In genomic region chr11:68296344-68297051, GRCh38 we compare ENCODE assay signal across 25 cellular contexts. TPM values are rescaled to one million over a fixed set of nuclear protein-coding genes. Genes with fewer than 3 reads are reported as not detected.
DNase-seq lines count a peak whose midpoint lies in the region; ATAC-seq and TF ChIP-seq lines count a peak whose summit lies in the region.
"Had no signal": no experiment of that assay in that cellular context is flagged by ENCODE, and none has a peak within 500 bp of the region (broad histone marks: within the 10 kb centered on the region; RNA-seq: fewer than 3 reads in every experiment).

No MANE protein-coding gene starts in this region.

- H3K36me3 Mint-ChIP-seq in activated naive CD8-positive, alpha-beta T cell treated with anti-CD3 and anti-CD28 coated beads, Interleukin-2, amount 10 ng/mL, durations not matched to agents 7 days and 5 days: no peaks in the 10 kb centered on the region
- no peaks in the 10 kb centered on the region for H3K36me3 Mint-ChIP-seq in activated naive CD8-positive, alpha-beta T cell treated with anti-CD3 and anti-CD28 coated beads, Interleukin-2, amount 50 U/mL, for 24 hours (ENCODE audit: low read depth)
- no peaks in the 10 kb centered on the region for H3K36me3 Mint-ChIP-seq in dendritic cell treated with granulocyte-macrophage colony-stimulating factor and Interleukin-4, amounts not matched to agents 40 ng/mL and 50 ng/mL, for 4 days (ENCODE audit: low read depth)
- H3K36me3 Mint-ChIP-seq: activated naive CD8-positive, alpha-beta T cell treated with anti-CD3 and anti-CD28 coated beads for 36 hours had no signal

- POLR2A ChIA-PET in activated naive CD8-positive, alpha-beta T cell treated with anti-CD3 and anti-CD28 coated beads, Interleukin-2, amount 10 ng/mL, durations not matched to agents 7 days and 5 days (lab: Charles Lee): interaction anchor here (1.0 to 1.7 kb wide), 5 partner anchors 25 to 39 kb away, joined by 3 to 9 read pairs (median 5); partner anchors contain the start of gene C11orf24

- no peak for ATAC-seq in activated naive CD8-positive, alpha-beta T cell treated with anti-CD3 and anti-CD28 coated beads, Interleukin-2, amount 10 ng/mL, durations not matched to agents 7 days and 5 days (ENCODE audit: low read depth)
- ATAC-seq in activated naive CD8-positive, alpha-beta T cell treated with anti-CD3 and anti-CD28 coated beads, Interleukin-2, amount 50 U/mL, for 24 hours: no peak
- no peak for ATAC-seq in GM21576 (IDR thresholded peaks at IDR 0.05; ENCODE audit: unreplicated experiment)
- ATAC-seq: activated CD8-positive, alpha-beta T cell treated with anti-CD3 and anti-CD28 coated beads, Interleukin-2, amount 10 ng/mL, durations not matched to agents 7 days and 5 days; T-helper 17 cell had no signal

- H3K27me3 ChIP-seq in mucosa of stomach (ENCODE audit: control insufficient read depth, insufficient read depth, low read length): no peaks in the 10 kb centered on the region
- H3K27me3 ChIP-seq: uterus had no signal

- no peak overlapping the region for H3K4me3 Mint-ChIP-seq in activated naive CD8-positive, alpha-beta T cell treated with anti-CD3 and anti-CD28 coated beads, Interleukin-2, amount 10 ng/mL, durations not matched to agents 7 days and 5 days
- no peak overlapping the region for H3K4me3 Mint-ChIP-seq in activated naive CD8-positive, alpha-beta T cell treated with anti-CD3 and anti-CD28 coated beads, Interleukin-2, amount 50 U/mL, for 24 hours
- H3K4me3 Mint-ChIP-seq in dendritic cell treated with granulocyte-macrophage colony-stimulating factor and Interleukin-4, amounts not matched to agents 40 ng/mL and 50 ng/mL, for 4 days: no peak overlapping the region
- H3K4me3 Mint-ChIP-seq: activated CD8-positive, alpha-beta T cell treated with anti-CD3 and anti-CD28 coated beads, Interleukin-2, amount 10 ng/mL, durations not matched to agents 7 days and 5 days; activated naive CD8-positive, alpha-beta T cell treated with anti-CD3 and anti-CD28 coated beads for 36 hours; H9; T-helper 17 cell had no signal

- H3K9me3 Mint-ChIP-seq in activated naive CD8-positive, alpha-beta T cell treated with anti-CD3 and anti-CD28 coated beads, Interleukin-2, amount 10 ng/mL, durations not matched to agents 7 days and 5 days: no peaks in the 10 kb centered on the region
- no peaks in the 10 kb centered on the region for H3K9me3 Mint-ChIP-seq in activated naive CD8-positive, alpha-beta T cell treated with anti-CD3 and anti-CD28 coated beads, Interleukin-2, amount 50 U/mL, for 24 hours
- H3K9me3 Mint-ChIP-seq in dendritic cell treated with granulocyte-macrophage colony-stimulating factor and Interleukin-4, amounts not matched to agents 40 ng/mL and 50 ng/mL, for 4 days: no peaks in the 10 kb centered on the region
- H3K9me3 Mint-ChIP-seq: activated naive CD8-positive, alpha-beta T cell treated with anti-CD3 and anti-CD28 coated beads for 36 hours; H9 had no signal

- peak overlapping the region; percentile 83 for H3K9ac ChIP-seq in mucosa of stomach (ENCODE audit: low read length)

- intact Hi-C loops in dendritic cell treated with granulocyte-macrophage colony-stimulating factor and Interleukin-4, amounts not matched to agents 40 ng/mL and 50 ng/mL, for 4 days (cut with micrococcal nuclease): loop anchor here (1.0 to 5.0 kb wide), 2 partner anchors 39 to 79 kb away; no protein-coding TSS in a partner anchor

- H3K27ac Mint-ChIP-seq in activated naive CD8-positive, alpha-beta T cell treated with anti-CD3 and anti-CD28 coated beads, Interleukin-2, amount 10 ng/mL, durations not matched to agents 7 days and 5 days: peak overlapping the region; percentile 78
- no peak overlapping the region for H3K27ac Mint-ChIP-seq in activated naive CD8-positive, alpha-beta T cell treated with anti-CD3 and anti-CD28 coated beads, Interleukin-2, amount 50 U/mL, for 24 hours
- H3K27ac Mint-ChIP-seq in dendritic cell treated with granulocyte-macrophage colony-stimulating factor and Interleukin-4, amounts not matched to agents 40 ng/mL and 50 ng/mL, for 4 days: peak overlapping the region; percentile 28
- H3K27ac Mint-ChIP-seq: activated CD8-positive, alpha-beta T cell treated with anti-CD3 and anti-CD28 coated beads, Interleukin-2, amount 10 ng/mL, durations not matched to agents 7 days and 5 days; activated naive CD8-positive, alpha-beta T cell treated with anti-CD3 and anti-CD28 coated beads for 36 hours had no signal

- peaks cover 11% of the 10 kb centered on the region for H3K4me1 Mint-ChIP-seq in activated naive CD8-positive, alpha-beta T cell treated with anti-CD3 and anti-CD28 coated beads, Interleukin-2, amount 10 ng/mL, durations not matched to agents 7 days and 5 days
- peaks cover 6% of the 10 kb centered on the region for H3K4me1 Mint-ChIP-seq in activated naive CD8-positive, alpha-beta T cell treated with anti-CD3 and anti-CD28 coated beads, Interleukin-2, amount 50 U/mL, for 24 hours
- peaks cover 28% of the 10 kb centered on the region for H3K4me1 Mint-ChIP-seq in dendritic cell treated with granulocyte-macrophage colony-stimulating factor and Interleukin-4, amounts not matched to agents 40 ng/mL and 50 ng/mL, for 4 days (ENCODE audit: low read depth)

- H3K4me3 ChIP-seq in mucosa of stomach (ENCODE audit: low read length): no peak overlapping the region
- H3K4me3 ChIP-seq: uterus had no signal

- in situ Hi-C loops in GM13977 (cut with MboI; ENCODE audit: low pct_unique_long_range_greater_than_20kb, low sequenced_read_pairs, unreplicated experiment): loop anchor here (5.0 kb wide), 1 partner anchor 44 kb away; no protein-coding TSS in a partner anchor

- no peaks in the 10 kb centered on the region for H3K9me3 ChIP-seq in mucosa of stomach (ENCODE audit: control insufficient read depth, low read length)
- H3K9me3 ChIP-seq: thoracic aorta, uterus had no signal

- TF ChIP-seq CTCF in GM13977 (IDR thresholded peaks at IDR 0.05; ENCODE audit: extremely low read depth, insufficient read depth, missing control alignments): no peak

- peaks cover 6% of the 10 kb centered on the region for H3K27me3 Mint-ChIP-seq in activated naive CD8-positive, alpha-beta T cell treated with anti-CD3 and anti-CD28 coated beads, Interleukin-2, amount 10 ng/mL, durations not matched to agents 7 days and 5 days
- H3K27me3 Mint-ChIP-seq in activated naive CD8-positive, alpha-beta T cell treated with anti-CD3 and anti-CD28 coated beads, Interleukin-2, amount 50 U/mL, for 24 hours: no peaks in the 10 kb centered on the region
- peaks cover 20% of the 10 kb centered on the region for H3K27me3 Mint-ChIP-seq in dendritic cell treated with granulocyte-macrophage colony-stimulating factor and Interleukin-4, amounts not matched to agents 40 ng/mL and 50 ng/mL, for 4 days

- H3K36me3 ChIP-seq in mucosa of stomach (ENCODE audit: control insufficient read depth, insufficient read depth, low read length): no peaks in the 10 kb centered on the region
- H3K36me3 ChIP-seq: thoracic aorta, uterus had no signal

- no peak for DNase-seq in activated naive CD8-positive, alpha-beta T cell treated with anti-CD3 and anti-CD28 coated beads, Interleukin-2, amount 10 ng/mL, durations not matched to agents 7 days and 5 days
- DNase-seq in activated naive CD8-positive, alpha-beta T cell treated with anti-CD3 and anti-CD28 coated beads, Interleukin-2, amount 50 U/mL, for 24 hours: no peak
- DNase-seq in NCI-H748 (lab: John Stamatoyannopoulos, UW; ENCODE audit: unreplicated experiment) (no peak), GM13977 (ENCODE audit: low spot score) (no peak), C1 segment of cervical spinal cord (lab: John Stamatoyannopoulos, UW) (no peak)
- DNase-seq: activated CD4-positive, alpha-beta T cell treated with anti-CD3 and anti-CD28 coated beads for 1 hour; activated CD8-positive, alpha-beta T cell treated with anti-CD3 and anti-CD28 coated beads, Interleukin-2, amount 10 ng/mL, durations not matched to agents 7 days and 5 days; activated naive CD8-positive, alpha-beta T cell treated with anti-CD3 and anti-CD28 coated beads for 36 hours; cerebellar nuclear complex; DMS53; GF-D8; H9; left ventricle myocardium superior; midbrain; NCI-H1417 treated with DMSO at 0.1 percent for 48 hours; NCI-H446; NCI-H82; OCI-M1; stimulated activated naive CD8-positive, alpha-beta T cell treated with anti-CD3 and anti-CD28 coated beads, Interleukin-15, Interleukin-2, amounts not matched to agents 100 U/mL and 50 U/mL, for 24 hours; T-helper 17 cell; uterus had no signal

- H3K4me1 ChIP-seq in mucosa of stomach (ENCODE audit: control insufficient read depth, insufficient read depth, low read length): peaks cover 39% of the 10 kb centered on the region
- H3K4me1 ChIP-seq: uterus had no signal

RNA-seq across cellular contexts. Expression of gene LRP5, which starts 15.9 kb away (rescaled TPM):
- total RNA-seq in activated naive CD8-positive, alpha-beta T cell treated with anti-CD3 and anti-CD28 coated beads, Interleukin-2, amount 10 ng/mL, durations not matched to agents 7 days and 5 days: 10 to 100 TPM; 22.3 to 23.3 TPM

RNA-seq across cellular contexts. Expression of gene C11orf24, which starts 24.7 kb away (rescaled TPM):
- 10 to 100 TPM; 23.1 to 23.5 TPM for total RNA-seq in activated naive CD8-positive, alpha-beta T cell treated with anti-CD3 and anti-CD28 coated beads, Interleukin-2, amount 10 ng/mL, durations not matched to agents 7 days and 5 days
